11 cellular contexts compared by ENCODE assay signal in the genomic region with DNA sequence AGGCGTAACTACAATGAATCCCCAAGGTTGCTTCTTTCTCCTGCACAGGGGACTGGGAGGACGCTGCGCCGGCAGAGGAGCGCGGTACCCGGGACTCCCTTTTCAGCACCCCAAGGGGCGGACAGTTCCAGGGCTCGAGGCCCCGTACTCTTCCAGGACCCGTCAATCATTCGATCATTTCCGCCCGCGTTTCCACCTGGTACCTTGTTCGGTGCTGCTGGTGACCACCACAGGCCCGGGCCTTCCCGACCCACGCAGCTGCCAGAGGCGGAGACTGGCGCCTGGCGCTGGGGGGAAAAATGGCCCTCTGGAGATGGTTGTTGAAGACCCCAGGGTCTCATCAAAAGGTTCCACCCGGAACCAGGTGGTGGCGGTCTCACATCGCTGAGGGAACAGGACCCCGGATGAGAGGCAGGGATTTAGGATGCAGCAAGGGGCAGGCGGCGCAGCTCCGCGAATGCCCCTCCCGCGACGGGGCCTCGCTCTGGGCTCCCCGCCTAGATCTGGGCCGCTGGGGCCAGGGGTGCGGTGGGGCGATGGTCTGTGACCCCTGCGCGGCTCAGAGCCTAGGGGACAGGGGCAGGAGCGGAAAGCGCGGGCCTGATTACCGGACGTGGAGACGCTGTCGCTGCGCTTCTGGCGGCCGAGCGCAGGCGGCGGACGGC. TPM values are rescaled to one million over a fixed set of nuclear protein-coding genes. Genes with fewer than 3 reads are reported as not detected.
DNase-seq lines count a peak whose midpoint lies in the region; ATAC-seq and TF ChIP-seq lines count a peak whose summit lies in the region.
"Had no signal": no experiment of that assay in that cellular context is flagged by ENCODE, and none has a peak within 500 bp of the region (broad histone marks: within the 10 kb centered on the region; RNA-seq: fewer than 3 reads in every experiment).

No MANE protein-coding gene starts in this region.

- ATAC-seq in natural killer cell (peak in 2 of 3 donors; percentile 63 to 77), body of pancreas (peak; percentile 27), left colon (peak; percentile 27), upper lobe of right lung (peak; percentile 35), GM21723 (IDR thresholded peaks at IDR 0.05; ENCODE audit: unreplicated experiment) (no peak)
- no peak for ATAC-seq in natural killer cell treated with Interleukin-12 subunit alpha and Interleukin-12 subunit beta and Interleukin-15 and Interleukin-18, amount 100 ng/mL, for 72 hours

- H3K4me1 ChIP-seq in body of pancreas (peaks cover 48% of the 10 kb centered on the region), upper lobe of right lung (peaks cover 16% of the 10 kb centered on the region)

- H3K4me1 Mint-ChIP-seq in natural killer cell = peaks cover 4 to 7% of the 10 kb centered on the region in 2 donors
- peaks cover 7 to 12% of the 10 kb centered on the region in 2 donors for H3K4me1 Mint-ChIP-seq in natural killer cell treated with Interleukin-12 subunit alpha and Interleukin-12 subunit beta and Interleukin-15 and Interleukin-18, amount 100 ng/mL, for 72 hours (ENCODE audit: low read depth in 2 of 2)

- H3K4me3 ChIP-seq in body of pancreas (no peak overlapping the region), upper lobe of right lung (no peak overlapping the region)
- H3K4me3 ChIP-seq: SJCRH30 had no signal

- no peak for TF ChIP-seq POLR2A in body of pancreas (IDR thresholded peaks at IDR 0.05)

- H3K9me3 ChIP-seq in body of pancreas = no peaks in the 10 kb centered on the region
- H3K9me3 ChIP-seq in upper lobe of right lung = no peaks in the 10 kb centered on the region
- H3K9me3 ChIP-seq: SJCRH30 had no signal

- H3K4me3 Mint-ChIP-seq in natural killer cell = no peak overlapping the region
- no peak overlapping the region for H3K4me3 Mint-ChIP-seq in natural killer cell treated with Interleukin-12 subunit alpha and Interleukin-12 subunit beta and Interleukin-15 and Interleukin-18, amount 100 ng/mL, for 72 hours

- H3K27me3 Mint-ChIP-seq in natural killer cell (ENCODE audit: low read depth in 2 of 2) = peaks cover 57 to 70% of the 10 kb centered on the region in 2 donors
- H3K27me3 Mint-ChIP-seq in natural killer cell treated with Interleukin-12 subunit alpha and Interleukin-12 subunit beta and Interleukin-15 and Interleukin-18, amount 100 ng/mL, for 72 hours = peaks cover 49 to 66% of the 10 kb centered on the region in 2 donors

- TF ChIP-seq CTCF in natural killer cell (IDR thresholded peaks at IDR 0.05) (no peak), body of pancreas (IDR thresholded peaks at IDR 0.05) (no peak), upper lobe of right lung (IDR thresholded peaks at IDR 0.05) (no peak)

- no peaks in the 10 kb centered on the region for H3K9me3 Mint-ChIP-seq in natural killer cell
- no peaks in the 10 kb centered on the region for H3K9me3 Mint-ChIP-seq in natural killer cell treated with Interleukin-12 subunit alpha and Interleukin-12 subunit beta and Interleukin-15 and Interleukin-18, amount 100 ng/mL, for 72 hours

- no peak overlapping the region for H3K27ac Mint-ChIP-seq in natural killer cell
- H3K27ac Mint-ChIP-seq in natural killer cell treated with Interleukin-12 subunit alpha and Interleukin-12 subunit beta and Interleukin-15 and Interleukin-18, amount 100 ng/mL, for 72 hours = no peak overlapping the region
- H3K27ac Mint-ChIP-seq: IgD-negative memory B cell had no signal

- H3K36me3 Mint-ChIP-seq in natural killer cell = no peaks in the 10 kb centered on the region
- no peaks in the 10 kb centered on the region for H3K36me3 Mint-ChIP-seq in natural killer cell treated with Interleukin-12 subunit alpha and Interleukin-12 subunit beta and Interleukin-15 and Interleukin-18, amount 100 ng/mL, for 72 hours
- H3K36me3 Mint-ChIP-seq: IgD-negative memory B cell had no signal

- H3K27ac ChIP-seq in body of pancreas (no peak overlapping the region), upper lobe of right lung (no peak overlapping the region)
- H3K27ac ChIP-seq: C4-2B, SJCRH30 had no signal

- intact Hi-C loops in natural killer cell (cut with micrococcal nuclease) (no loop called here), body of pancreas (cut with DNase I) (loop anchor here (10.0 kb wide), 1 partner anchor 84 kb away; no protein-coding TSS in a partner anchor), left colon (cut with DNase I, micrococcal nuclease) (no loop called here), upper lobe of right lung (cut with DNase I) (no loop called here)

- peaks cover 0 to 33% of the 10 kb centered on the region in 2 donors for H3K27me3 ChIP-seq in body of pancreas
- H3K27me3 ChIP-seq in upper lobe of right lung = peaks cover 89% of the 10 kb centered on the region
- H3K27me3 ChIP-seq: SJCRH30 had no signal

- H3K36me3 ChIP-seq in body of pancreas (replicated peaks in 1 of 2; ENCODE audit: insufficient read depth in 1 of 2, low read depth in 2 of 2) = no peaks in the 10 kb centered on the region
- no peaks in the 10 kb centered on the region for H3K36me3 ChIP-seq in upper lobe of right lung
- H3K36me3 ChIP-seq: SJCRH30 had no signal

- 5 to 14% methylated on average over 24 to 50 of the region's 54 CpGs for WGBS in body of pancreas, 2 donors

- DNase-seq in natural killer cell (no peak), body of pancreas (peak in 3 of 4 donors; percentile 34 to 56 (median 47)), left colon (peak in 1 of 2 donors; percentile 45), upper lobe of right lung (no peak), T1000 (lab: John Stamatoyannopoulos, UW) (no peak), GF-D8 (lab: John Stamatoyannopoulos, UW) (no peak)
- DNase-seq in natural killer cell treated with Interleukin-12 subunit alpha and Interleukin-12 subunit beta and Interleukin-15 and Interleukin-18, amount 100 ng/mL, for 72 hours (ENCODE audit: low spot score) = no peak

RNA-seq across cellular contexts. Expression of a gene that starts 0.7 kb away (rescaled TPM):
- total RNA-seq in natural killer cell = not detected
- not detected for total RNA-seq in natural killer cell treated with Interleukin-12 subunit alpha and Interleukin-12 subunit beta and Interleukin-15 and Interleukin-18, amount 100 ng/mL, for 72 hours
- total RNA-seq in body of pancreas = under 1 TPM in 1 of 2 donors, not detected in 1; 0.66 TPM
- not detected for total RNA-seq in left colon
- total RNA-seq in upper lobe of right lung = not detected

RNA-seq across cellular contexts. Expression of a gene that starts 23.3 kb away (rescaled TPM):
- total RNA-seq in natural killer cell = 10 to 100 TPM; 46.3 to 67.4 (median 57.4) TPM
- 1 to 10 TPM; 5.8 to 7.6 TPM for total RNA-seq in natural killer cell treated with Interleukin-12 subunit alpha and Interleukin-12 subunit beta and Interleukin-15 and Interleukin-18, amount 100 ng/mL, for 72 hours
- 10 to 100 TPM; 73.8 to 83.8 TPM for total RNA-seq in body of pancreas
- 10 to 100 TPM; 37.8 to 43.6 TPM for total RNA-seq in left colon
- total RNA-seq in upper lobe of right lung = 37.2 TPM

Comparison
In these comparisons a context has a peak if more than half of its experiments do, and no peak if none do; other contexts are left out.
1. ATAC-seq: peak in natural killer cell (2 of 3), body of pancreas (single experiment), left colon (single experiment) and upper lobe of right lung (single experiment); none in natural killer cell treated with Interleukin-12 subunit alpha and Interleukin-12 subunit beta and Interleukin-15 and Interleukin-18, amount 100 ng/mL, for 72 hours (0 of 2) and GM21723 (single experiment).
2. DNase-seq: peak in body of pancreas (3 of 4); none in natural killer cell (single experiment), natural killer cell treated with Interleukin-12 subunit alpha and Interleukin-12 subunit beta and Interleukin-15 and Interleukin-18, amount 100 ng/mL, for 72 hours (single experiment), upper lobe of right lung (single experiment), T1000 (single experiment) and GF-D8 (single experiment).